ENCODE assay signal across 1 cellular context in the genomic region with DNA sequence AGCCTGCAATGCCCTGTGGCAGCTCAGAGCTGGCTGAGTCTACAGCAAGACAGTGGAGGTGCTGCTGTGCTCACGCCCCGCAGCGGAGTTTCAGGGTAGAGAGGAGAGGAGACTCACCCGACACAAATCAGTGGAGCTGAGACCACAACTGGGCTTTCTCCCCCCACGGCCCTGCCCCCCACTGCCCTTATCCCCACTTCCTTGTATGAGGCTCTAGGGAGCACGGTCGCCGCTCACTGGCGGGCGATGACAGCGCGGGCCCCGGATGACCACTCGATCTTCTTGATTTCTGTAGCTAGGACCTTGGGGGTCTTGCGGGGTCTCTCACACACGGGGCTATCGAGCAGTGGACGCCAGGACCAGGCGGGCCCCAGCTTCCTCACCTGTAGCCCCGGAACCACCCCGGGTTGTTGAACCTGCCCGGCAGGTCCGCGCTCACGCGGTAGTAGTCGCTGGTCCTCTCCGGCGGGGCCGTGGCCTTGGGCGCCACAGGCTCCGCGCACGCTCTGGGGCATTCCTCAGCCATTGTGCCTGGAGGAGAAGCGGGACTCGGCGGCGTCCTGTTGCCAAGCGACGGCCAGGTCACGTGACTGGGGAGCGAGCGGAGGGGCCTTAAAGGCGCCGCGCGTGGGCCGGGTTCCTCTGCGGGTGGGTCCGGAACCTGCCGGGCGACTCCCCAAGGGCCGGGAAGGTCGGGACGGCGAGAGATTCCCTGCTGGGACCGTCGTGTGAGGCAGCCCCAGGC.
A peak's percentile ranks its signal among the peaks of the same experiment; 100 is the strongest.
TF ChIP-seq lines count a peak whose summit lies in the region.

No MANE protein-coding gene starts in this region.

TF ChIP-seq in H1, 55 proteins besides CTCF, POLR2A, EP300 and RAD21:
- TF ChIP-seq YY1 (IDR thresholded peaks at IDR 0.05; ENCODE audit: low read depth, low read length), result peak; percentile 74
- TF ChIP-seq KDM4A (IDR thresholded peaks at IDR 0.05; ENCODE audit: low read depth, low read length, severe bottlenecking), result peak; percentile 32
- TF ChIP-seq, protein P1, sequence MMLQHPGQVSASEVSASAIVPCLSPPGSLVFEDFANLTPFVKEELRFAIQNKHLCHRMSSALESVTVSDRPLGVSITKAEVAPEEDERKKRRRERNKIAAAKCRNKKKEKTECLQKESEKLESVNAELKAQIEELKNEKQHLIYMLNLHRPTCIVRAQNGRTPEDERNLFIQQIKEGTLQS (IDR thresholded peaks at IDR 0.05; ENCODE audit: insufficient read depth, low read depth, low read length), result peak; percentile 82
- 0 out of 2 replicates have a peak, but pooled peaks have one; percentile 46 for TF ChIP-seq TEAD4 (IDR thresholded peaks at IDR 0.05; ENCODE audit: low read depth, low read length)
- no peak for TF ChIP-seq CEBPB (IDR thresholded peaks at IDR 0.05; ENCODE audit: low read depth, low read length)
- TF ChIP-seq, protein P2, sequence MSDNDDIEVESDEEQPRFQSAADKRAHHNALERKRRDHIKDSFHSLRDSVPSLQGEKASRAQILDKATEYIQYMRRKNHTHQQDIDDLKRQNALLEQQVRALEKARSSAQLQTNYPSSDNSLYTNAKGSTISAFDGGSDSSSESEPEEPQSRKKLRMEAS (IDR thresholded peaks at IDR 0.05), result peak; percentile 74
- no peak for TF ChIP-seq KDM5A (IDR thresholded peaks at IDR 0.05; ENCODE audit: low read length)
- 0 out of 2 replicates have a peak, but pooled peaks have one; percentile 27 for TF ChIP-seq PHF8 (conservative IDR thresholded peaks at IDR 0.05; ENCODE audit: low read depth, low read length)
- peak; percentile 37 for TF ChIP-seq ASH2L (IDR thresholded peaks at IDR 0.05; ENCODE audit: low read length)
- no peak for TF ChIP-seq POU5F1 (IDR thresholded peaks at IDR 0.05; ENCODE audit: low read depth, low read length)
- TF ChIP-seq TAF1 (IDR thresholded peaks at IDR 0.05; ENCODE audit: low read depth, low read length), result peak; percentile 32; the same call in 1 of the 2 replicates
- TF ChIP-seq SIN3A (conservative IDR thresholded peaks at IDR 0.05 in 1 of 2, IDR thresholded peaks at IDR 0.05 in 1 of 2; ENCODE audit: low read depth in 1 of 2, low read length in 2 of 2), result peak; percentile 93 to 96
- peak; percentile 55; the same call in 1 of the 2 replicates for TF ChIP-seq GTF2F1 (IDR thresholded peaks at IDR 0.05; ENCODE audit: borderline replicate concordance, low read depth, low read length)
- TF ChIP-seq SRF (IDR thresholded peaks at IDR 0.05; ENCODE audit: low read depth, low read length), result no peak
- TF ChIP-seq BACH1 (IDR thresholded peaks at IDR 0.05; ENCODE audit: low read length), result peak; percentile 44; the same call in 1 of the 2 replicates
- TF ChIP-seq HDAC2 (IDR thresholded peaks at IDR 0.05; ENCODE audit: borderline replicate concordance in 1 of 2, low read depth in 2 of 2, low read length in 2 of 2), result peak; percentile 36 to 65; a peak in 2 of 4 replicates
- no peak for TF ChIP-seq RXRA (IDR thresholded peaks at IDR 0.05; ENCODE audit: insufficient read depth, low read depth, low read length)
- peak; percentile 96 for TF ChIP-seq USF2 (IDR thresholded peaks at IDR 0.05; ENCODE audit: low read length)
